Comparison of ENCODE assay signal across 17 cellular contexts in genomic region chr15:70430029-70430428, GRCh38.
DNase-seq lines count a peak whose midpoint lies in the region; ATAC-seq, FAIRE-seq and TF ChIP-seq lines count a peak whose summit lies in the region.
"Had no signal": no experiment of that assay in that cellular context is flagged by ENCODE, and none has a peak within 500 bp of the region (broad histone marks: within the 10 kb centered on the region; RNA-seq: fewer than 3 reads in every experiment).

No MANE protein-coding gene starts in this region.

- no peak overlapping the region for H3K27ac ChIP-seq in GM23248
- peak overlapping the region; percentile 13 for H3K27ac ChIP-seq in epithelial cell of prostate
- H3K27ac ChIP-seq in osteoblast (ENCODE audit: low read depth, low read length), result no peak overlapping the region
- H3K27ac ChIP-seq: SK-N-MC, vagina, WERI-Rb-1 had no signal

- no peak for FAIRE-seq in D721Med (lab: Jason Lieb, UNC)
- FAIRE-seq: endothelial cell of umbilical vein had no signal

- H3K36me3 ChIP-seq in GM23248 (ENCODE audit: low read depth) (no peaks in the 10 kb centered on the region), osteoblast (ENCODE audit: insufficient read depth, low read length) (no peaks in the 10 kb centered on the region)
- H3K36me3 ChIP-seq: MG63, vagina, WERI-Rb-1 had no signal

- peaks cover 14 to 20% (median 17%) of the 10 kb centered on the region in 4 donors for H3K4me1 Mint-ChIP-seq in naive thymus-derived CD8-positive, alpha-beta T cell

- TF ChIP-seq POLR2A in NB4 (IDR thresholded peaks at IDR 0.05; ENCODE audit: extremely low read depth, insufficient read length), result no peak

- no peaks in the 10 kb centered on the region for H4K20me1 ChIP-seq in GM23248 (ENCODE audit: insufficient read depth)
- no peaks in the 10 kb centered on the region for H4K20me1 ChIP-seq in osteoblast (ENCODE audit: insufficient read depth, low read length)

- H3K27me3 Mint-ChIP-seq in naive thymus-derived CD8-positive, alpha-beta T cell, result no peaks in the 10 kb centered on the region
- H3K27me3 Mint-ChIP-seq: central memory CD8-positive, alpha-beta T cell had no signal

- no peaks in the 10 kb centered on the region for H3F3A ChIP-seq in GM23248 (ENCODE audit: insufficient read depth)

- no peak overlapping the region for H3K4me3 Mint-ChIP-seq in naive thymus-derived CD8-positive, alpha-beta T cell
- H3K4me3 Mint-ChIP-seq: activated naive CD4-positive, alpha-beta T cell treated with anti-CD3 and anti-CD28 coated beads for 36 hours; central memory CD8-positive, alpha-beta T cell; GM23338 had no signal

- WGBS in GM23248 (ENCODE audit: low coverage in 1 of 2, low lambda C conversion rate in 2 of 2, missing lambda C conversion rate in 2 of 2), 2 experiments, result 14 to 19% methylated on average over 1 of the region's 1 CpG

- TF ChIP-seq CTCF in NB4 (IDR thresholded peaks at IDR 0.05; ENCODE audit: low read depth, low read length) (no peak), osteoblast (IDR thresholded peaks at IDR 0.05; ENCODE audit: extremely low read depth, low read depth, low read length) (no peak), D721Med (IDR thresholded peaks at IDR 0.05; ENCODE audit: insufficient read depth, missing control alignments) (no peak)

- H3K4me1 ChIP-seq in GM23248 (ENCODE audit: insufficient read depth), result 0 out of 2 replicates have a peak, but pooled peaks cover 6% of the 10 kb centered on the region
- H3K4me1 ChIP-seq in osteoblast (ENCODE audit: insufficient read depth, low read length), result peaks cover 12% of the 10 kb centered on the region
- H3K4me1 ChIP-seq: vagina had no signal

- peaks cover 0 to 12% (median 11%) of the 10 kb centered on the region in 3 donors for H3K36me3 Mint-ChIP-seq in naive thymus-derived CD8-positive, alpha-beta T cell

- no peak for ATAC-seq in naive thymus-derived CD8-positive, alpha-beta T cell
- no peak for ATAC-seq in GM21786 (IDR thresholded peaks at IDR 0.05; ENCODE audit: unreplicated experiment)
- ATAC-seq: GM23338; stimulated activated naive CD8-positive, alpha-beta T cell treated with anti-CD3 and anti-CD28 coated beads, Interleukin-15, Interleukin-2, amounts not matched to agents 100 U/mL and 50 U/mL, for 24 hours had no signal

- no peak overlapping the region for H3K27ac Mint-ChIP-seq in naive thymus-derived CD8-positive, alpha-beta T cell
- H3K27ac Mint-ChIP-seq: activated naive CD4-positive, alpha-beta T cell treated with anti-CD3 and anti-CD28 coated beads for 36 hours; GM23338 had no signal

- POLR2A ChIA-PET in naive thymus-derived CD8-positive, alpha-beta T cell (lab: Charles Lee), result no interaction called here

- H3K9ac ChIP-seq in GM23248, result no peak overlapping the region

- H3K79me2 ChIP-seq in GM23248 (ENCODE audit: insufficient read depth) (no peaks in the 10 kb centered on the region), osteoblast (ENCODE audit: insufficient read depth, low read length) (no peaks in the 10 kb centered on the region)

- in situ Hi-C loops in GM23248 (cut with MboI), result no loop called here

- H3K9me3 Mint-ChIP-seq in naive thymus-derived CD8-positive, alpha-beta T cell, result peaks cover 0 to 16% (median 2%) of the 10 kb centered on the region in 9 donors
- H3K9me3 Mint-ChIP-seq: activated naive CD4-positive, alpha-beta T cell treated with anti-CD3 and anti-CD28 coated beads for 36 hours; central memory CD8-positive, alpha-beta T cell had no signal

- H3K27me3 ChIP-seq in GM23248 (replicated peaks; ENCODE audit: insufficient read depth) (peaks cover 10% of the 10 kb centered on the region; the same call in 1 of the 2 replicates), osteoblast (ENCODE audit: insufficient read depth, low read length) (peaks cover 40% of the 10 kb centered on the region)
- H3K27me3 ChIP-seq: vagina had no signal

- H3K4me3 ChIP-seq in GM23248, result no peak overlapping the region
- no peak overlapping the region for H3K4me3 ChIP-seq in NB4 (ENCODE audit: low read depth, low read length)
- no peak overlapping the region for H3K4me3 ChIP-seq in osteoblast (ENCODE audit: insufficient read depth, low read length)
- H3K4me3 ChIP-seq: GM23338, MG63, SK-N-MC, vagina had no signal

- no peaks in the 10 kb centered on the region for H3K9me2 ChIP-seq in GM23248 (ENCODE audit: insufficient read depth)

- H2AFZ ChIP-seq in GM23248 (no peak overlapping the region), osteoblast (ENCODE audit: low read length) (no peak overlapping the region)
- H2AFZ ChIP-seq: GM23338 had no signal

- H3K9me3 ChIP-seq in GM23248 (ENCODE audit: low read depth) (no peaks in the 10 kb centered on the region), osteoblast (ENCODE audit: low read depth, low read length) (peaks cover 4% of the 10 kb centered on the region)
- H3K9me3 ChIP-seq: MG63, vagina had no signal

- H3K4me2 ChIP-seq in GM23248 (ENCODE audit: unreplicated experiment) (no peak overlapping the region), osteoblast (ENCODE audit: insufficient read depth, low read length) (no peak overlapping the region)
- H3K4me2 ChIP-seq: GM23338 had no signal

- DNase-seq in GM23248 (peak; percentile 62), NB4 (ENCODE audit: low read depth) (peak; percentile 55), epithelial cell of prostate (ENCODE audit: low read depth, low spot score) (peak; percentile 66), osteoblast (ENCODE audit: insufficient read length, low spot score, missing footprints) (peak; percentile 78), D721Med (ENCODE audit: insufficient read length, low spot score) (no peak)
- no peak for DNase-seq in naive thymus-derived CD8-positive, alpha-beta T cell
- DNase-seq: activated naive CD4-positive, alpha-beta T cell treated with anti-CD3 and anti-CD28 coated beads for 36 hours; mesendoderm; MG63; stimulated activated naive CD8-positive, alpha-beta T cell treated with anti-CD3 and anti-CD28 coated beads, Interleukin-15, Interleukin-2, amounts not matched to agents 100 U/mL and 50 U/mL, for 24 hours; WERI-Rb-1 had no signal

Comparison
In these comparisons a context has a peak if more than half of its experiments do, and no peak if none do; other contexts are left out.
1. DNase-seq: peak in GM23248 (single experiment), NB4 (single experiment), epithelial cell of prostate (single experiment) and osteoblast (single experiment); none in naive thymus-derived CD8-positive, alpha-beta T cell (0 of 10) and D721Med (single experiment).